8 cellular contexts compared by ENCODE assay signal in genomic region chr11:833849-834311, GRCh38. TPM values are rescaled to one million over a fixed set of nuclear protein-coding genes. Genes with fewer than 3 reads are reported as not detected.
DNase-seq lines count a peak whose midpoint lies in the region; ATAC-seq and TF ChIP-seq lines count a peak whose summit lies in the region.

No MANE protein-coding gene starts in this region.

- peak overlapping the region; percentile 62 to 66 for H3K4me3 ChIP-seq in esophagus (ENCODE audit: low read depth in 1 of 2, low read length in 2 of 2)
- H3K4me3 ChIP-seq in parathyroid adenoma (ENCODE audit: low read depth, low read length), result peak overlapping the region; percentile 54

- ATAC-seq in HG02678 (IDR thresholded peaks at IDR 0.05; ENCODE audit: unreplicated experiment), result no peak

- no peak overlapping the region for H3K9ac ChIP-seq in parathyroid adenoma

- BruUV-seq in Calu3 (replicated peaks; lab: Mats Ljungman, UMichigan), result no TSS peak

- H3K36me3 Mint-ChIP-seq in Calu3 (ENCODE audit: insufficient read depth, unreplicated experiment), result peaks cover 95% of the 10 kb centered on the region

- peak overlapping the region; percentile 67 for H3K4me2 ChIP-seq in parathyroid adenoma (ENCODE audit: low read length)

- no peak overlapping the region for H2AFZ ChIP-seq in parathyroid adenoma

- H3K79me2 ChIP-seq in parathyroid adenoma, result no peaks in the 10 kb centered on the region

- WGBS in esophagus, 2 donors, result 25 to 39% methylated on average over 9 of the region's 9 CpGs

- H3K27me3 Mint-ChIP-seq in Calu3 (ENCODE audit: unreplicated experiment), result no peaks in the 10 kb centered on the region

- H3K4me1 ChIP-seq in esophagus (ENCODE audit: control insufficient read depth in 2 of 2, insufficient read depth in 2 of 2, low read length in 1 of 2), result peaks cover 23 to 45% of the 10 kb centered on the region in 2 donors
- H3K4me1 ChIP-seq in parathyroid adenoma, result peaks cover 2% of the 10 kb centered on the region

- H3K27ac Mint-ChIP-seq in Calu3 (ENCODE audit: unreplicated experiment), result peak overlapping the region; percentile 71

- no peak for DNase-seq in Calu3
- no peak for DNase-seq in RWPE1 (ENCODE audit: low spot score)
- DNase-seq in SKM-1 (lab: John Stamatoyannopoulos, UW; ENCODE audit: unreplicated experiment), result no peak
- DNase-seq in NK-92 treated with Interleukin-12 subunit alpha and Interleukin-12 subunit beta, amount 100 ng/mL, for 24 hours (lab: John Stamatoyannopoulos, UW), result no peak
- no peak for DNase-seq in cerebellar cortex (ENCODE audit: low spot score)

- H3K9me3 Mint-ChIP-seq in Calu3 (ENCODE audit: low read depth, unreplicated experiment), result no peaks in the 10 kb centered on the region

- H3K9me3 ChIP-seq in esophagus (ENCODE audit: control insufficient read depth in 2 of 2, insufficient read depth in 1 of 2, low read depth in 1 of 2, low read length in 1 of 2) (no peaks in the 10 kb centered on the region), parathyroid adenoma (ENCODE audit: control insufficient read depth, low read length) (no peaks in the 10 kb centered on the region)

- peak overlapping the region; percentile 78 for H3K4me3 Mint-ChIP-seq in Calu3 (ENCODE audit: low read depth, unreplicated experiment)

- H3K27ac ChIP-seq in RWPE1, result peak overlapping the region; percentile 99
- peak overlapping the region; percentile 85 to 88 for H3K27ac ChIP-seq in esophagus (ENCODE audit: low read depth in 2 of 2, low read length in 1 of 2)
- no peak overlapping the region for H3K27ac ChIP-seq in parathyroid adenoma

- intact Hi-C loops in Calu3 (cut with micrococcal nuclease; ENCODE audit: unreplicated experiment), result no loop called here

- POLR2A ChIA-PET in RWPE1 (lab: Yijun Ruan, JAX; ENCODE audit: low non-redundant PET), result interaction anchor here (0.8 to 1.5 kb wide), 2 partner anchors 9 to 14 kb away, joined by 4 to 10 read pairs; partner anchors contain the start of gene TSPAN4

- H3K27me3 ChIP-seq in esophagus (ENCODE audit: control insufficient read depth in 1 of 2, insufficient read depth in 2 of 2, low read length in 2 of 2) (peaks cover 0 to 4% of the 10 kb centered on the region in 2 donors), parathyroid adenoma (ENCODE audit: control insufficient read depth, insufficient read depth, low read length) (no peaks in the 10 kb centered on the region)

- TF ChIP-seq CTCF in Calu3 (IDR thresholded peaks at IDR 0.05; ENCODE audit: unreplicated experiment) (no peak), RWPE1 (conservative IDR thresholded peaks at IDR 0.05; ENCODE audit: low read depth) (no peak), parathyroid adenoma (IDR thresholded peaks at IDR 0.05) (no peak)

- peaks cover 22% of the 10 kb centered on the region for H3K4me1 Mint-ChIP-seq in Calu3 (ENCODE audit: low read depth, unreplicated experiment)

- H3K36me3 ChIP-seq in esophagus (ENCODE audit: control insufficient read depth in 2 of 2, insufficient read depth in 2 of 2, low read length in 1 of 2) (peaks cover 3 to 24% of the 10 kb centered on the region in 2 donors), parathyroid adenoma (ENCODE audit: control insufficient read depth, insufficient read depth, low read length) (no peaks in the 10 kb centered on the region)

- CTCF ChIA-PET in Calu3 (lab: Charles Lee) (interaction anchor here (1.4 to 2.0 kb wide), 2 partner anchors 10 to 14 kb away, joined by 8 to 9 read pairs; partner anchors contain the start of genes POLR2L and TSPAN4), RWPE1 (lab: Yijun Ruan, JAX) (interaction anchor here (0.6 kb wide), 1 partner anchor 15 kb away, joined by 3 read pairs; no protein-coding TSS in a partner anchor)

RNA-seq across cellular contexts. Expression of gene CD151, which starts 1.1 kb away (rescaled TPM):
- total RNA-seq in Calu3 (2022), result 472 and 482 TPM in 2 replicates
- 100 to 1,000 TPM in 1 of 2 donors, 10 to 100 TPM in 1; 75.5 to 108 TPM for polyA plus RNA-seq in esophagus

RNA-seq across cellular contexts. Expression of gene CRACR2B, which starts 6.2 kb away (rescaled TPM):
- total RNA-seq in Calu3 (2022), result 33.4 and 35.3 TPM in 2 replicates
- 1 to 10 TPM; 3.2 to 5.3 TPM for polyA plus RNA-seq in esophagus

RNA-seq across cellular contexts. Expression of gene POLR2L, which starts 8.4 kb away (rescaled TPM):
- total RNA-seq in Calu3 (2022), result 107 and 115 TPM in 2 replicates
- 100 to 1,000 TPM in 1 of 2 donors, 10 to 100 TPM in 1; 64.9 to 177 TPM for polyA plus RNA-seq in esophagus

RNA-seq across cellular contexts. Expression of gene TSPAN4, which starts 8.8 kb away (rescaled TPM):
- total RNA-seq in Calu3 (2022), result 28.9 and 36.3 TPM in 2 replicates
- polyA plus RNA-seq in esophagus, result 10 to 100 TPM in 1 of 2 donors, 1 to 10 TPM in 1; 9.8 to 16.8 TPM

RNA-seq across cellular contexts. Expression of gene PNPLA2, which starts 15.2 kb away (rescaled TPM):
- total RNA-seq in Calu3 (2022), result 134 and 151 TPM in 2 replicates
- polyA plus RNA-seq in esophagus, result 10 to 100 TPM; 51.7 to 53.2 TPM
